Comparison of ENCODE assay signal across 11 cellular contexts in genomic region chr12:57658890-57659289, GRCh38.
"Had no signal": no experiment of that assay in that cellular context is flagged by ENCODE, and none has a peak within 500 bp of the region (broad histone marks: within the 10 kb centered on the region; RNA-seq: fewer than 3 reads in every experiment).

No MANE protein-coding gene starts in this region.

- ATAC-seq: GM23338, HCT116 had no signal

- DNase-seq: GM23248, GOT3, H7, H9, HCEC 1CT, HFFc6 had no signal

- H3K36me3 ChIP-seq: HAP-1 had no signal

- H3K4me2 ChIP-seq: GM23338 had no signal

- H3K27ac ChIP-seq: GM23248 had no signal

- H2AFZ ChIP-seq: GM23248, GM23338 had no signal

- FAIRE-seq: H1, H54 had no signal

- H3K4me3 ChIP-seq: GM23248, GM23338, HAP-1 had no signal

- H3K4me1 ChIP-seq: HAP-1 had no signal

- H3K9ac ChIP-seq: GM23248 had no signal
